ENCODE assay signal across 22 cellular contexts in genomic region chrX:104833401-104833800, GRCh38.
DNase-seq lines count a peak whose midpoint lies in the region; ATAC-seq and TF ChIP-seq lines count a peak whose summit lies in the region.
"Had no signal": no experiment of that assay in that cellular context is flagged by ENCODE, and none has a peak within 500 bp of the region (broad histone marks: within the 10 kb centered on the region; RNA-seq: fewer than 3 reads in every experiment).

No MANE protein-coding gene starts in this region.

- no peak overlapping the region for H3K4me3 ChIP-seq in fibroblast of lung (replicated peaks in 1 of 4; ENCODE audit: control extremely low read depth in 1 of 4, insufficient read depth in 1 of 4, low read depth in 3 of 4, low read length in 4 of 4)
- H3K4me3 ChIP-seq in osteoblast (ENCODE audit: insufficient read depth, low read length), result no peak overlapping the region
- no peak overlapping the region for H3K4me3 ChIP-seq in SJCRH30
- H3K4me3 ChIP-seq: BLaER1, PC-9, SK-N-MC had no signal

- H3K79me2 ChIP-seq in fibroblast of lung (ENCODE audit: control insufficient read depth, insufficient read depth, low read length) (no peaks in the 10 kb centered on the region), osteoblast (ENCODE audit: insufficient read depth, low read length) (no peaks in the 10 kb centered on the region)

- H3K4me2 ChIP-seq in fibroblast of lung (ENCODE audit: extremely low read depth, insufficient read depth, low read length) (no peak overlapping the region), osteoblast (ENCODE audit: insufficient read depth, low read length) (no peak overlapping the region)
- H3K4me2 ChIP-seq: BLaER1, PC-9 had no signal

- H3K27me3 ChIP-seq in fibroblast of lung (ENCODE audit: control insufficient read depth, insufficient read depth, low read length) (no peaks in the 10 kb centered on the region), osteoblast (ENCODE audit: insufficient read depth, low read length) (no peaks in the 10 kb centered on the region), SJCRH30 (no peaks in the 10 kb centered on the region)
- H3K27me3 ChIP-seq: BLaER1 had no signal

- H4K20me1 ChIP-seq in fibroblast of lung (ENCODE audit: control insufficient read depth, extremely low read depth, insufficient read depth, low read length) (no peaks in the 10 kb centered on the region), osteoblast (ENCODE audit: insufficient read depth, low read length) (no peaks in the 10 kb centered on the region)
- H4K20me1 ChIP-seq: BLaER1 had no signal

- H3K9me3 ChIP-seq in fibroblast of lung (ENCODE audit: control insufficient read depth, insufficient read depth, low read depth, low read length), result no peaks in the 10 kb centered on the region
- no peaks in the 10 kb centered on the region for H3K9me3 ChIP-seq in osteoblast (ENCODE audit: low read depth, low read length)
- no peaks in the 10 kb centered on the region for H3K9me3 ChIP-seq in SJCRH30 (replicated peaks)
- H3K9me3 ChIP-seq: BLaER1 had no signal

- TF ChIP-seq CTCF in fibroblast of lung (conservative IDR thresholded peaks at IDR 0.05 in 1 of 2, IDR thresholded peaks at IDR 0.05 in 1 of 2; ENCODE audit: low read depth in 1 of 2, low read length in 2 of 2), result no peak
- TF ChIP-seq CTCF in osteoblast (IDR thresholded peaks at IDR 0.05; ENCODE audit: extremely low read depth, low read depth, low read length), result no peak

- H3K27ac ChIP-seq in fibroblast of lung (ENCODE audit: insufficient read depth, low read length), result no peak overlapping the region
- H3K27ac ChIP-seq in osteoblast (ENCODE audit: low read depth, low read length), result no peak overlapping the region
- H3K27ac ChIP-seq in SJCRH30, result no peak overlapping the region
- H3K27ac ChIP-seq: BLaER1, PC-9, SK-N-MC had no signal

- DNase-seq in GM04503 (ENCODE audit: low read depth) (peak; percentile 15), NCI-H446 treated with DMSO at 0.1 percent for 48 hours (lab: John Stamatoyannopoulos, UW) (peak; percentile 59), fibroblast of lung (ENCODE audit: low read depth in 2 of 2) (peak; percentile 9 to 66), osteoblast (ENCODE audit: insufficient read length, low spot score, missing footprints) (peak; percentile 32), LoVo (ENCODE audit: low spot score) (no peak), left lobe of liver (ENCODE audit: low spot score) (no peak), SJCRH30 (no peak)
- DNase-seq: CD4-positive, alpha-beta T cell; COR-L47; DMS79; GOT3; KG1; MV-4-11; NCI-H1417; NCI-H187; NCI-H69; PC-9; RPMI8226; SHP77 had no signal

- no peaks in the 10 kb centered on the region for H3K36me3 ChIP-seq in fibroblast of lung (ENCODE audit: control insufficient read depth, insufficient read depth, low read length)
- H3K36me3 ChIP-seq in osteoblast (ENCODE audit: insufficient read depth, low read length), result no peaks in the 10 kb centered on the region
- H3K36me3 ChIP-seq in SJCRH30, result no peaks in the 10 kb centered on the region
- H3K36me3 ChIP-seq: BLaER1 had no signal

- H3K4me1 ChIP-seq in fibroblast of lung (ENCODE audit: control insufficient read depth, extremely low read depth, insufficient read depth, low read length) (no peaks in the 10 kb centered on the region), osteoblast (ENCODE audit: insufficient read depth, low read length) (no peaks in the 10 kb centered on the region), SJCRH30 (no peaks in the 10 kb centered on the region)
- H3K4me1 ChIP-seq: BLaER1 had no signal

- H3K9ac ChIP-seq in fibroblast of lung (ENCODE audit: insufficient read depth, low read length), result no peak overlapping the region
- H3K9ac ChIP-seq: BLaER1 had no signal

- no peak overlapping the region for H2AFZ ChIP-seq in fibroblast of lung (ENCODE audit: low read length)
- no peak overlapping the region for H2AFZ ChIP-seq in osteoblast (ENCODE audit: low read length)
- H2AFZ ChIP-seq: PC-9 had no signal

- no peak for ATAC-seq in left lobe of liver
- ATAC-seq: HCT116 had no signal

Comparison
In these comparisons a context has a peak if more than half of its experiments do, and no peak if none do; other contexts are left out.
1. DNase-seq: peak in GM04503 (single experiment), NCI-H446 treated with DMSO at 0.1 percent for 48 hours (single experiment), fibroblast of lung (2 of 2) and osteoblast (single experiment); none in LoVo (single experiment), left lobe of liver (single experiment) and SJCRH30 (0 of 2).